ENCODE assay signal across 13 cellular contexts in the genomic region with DNA sequence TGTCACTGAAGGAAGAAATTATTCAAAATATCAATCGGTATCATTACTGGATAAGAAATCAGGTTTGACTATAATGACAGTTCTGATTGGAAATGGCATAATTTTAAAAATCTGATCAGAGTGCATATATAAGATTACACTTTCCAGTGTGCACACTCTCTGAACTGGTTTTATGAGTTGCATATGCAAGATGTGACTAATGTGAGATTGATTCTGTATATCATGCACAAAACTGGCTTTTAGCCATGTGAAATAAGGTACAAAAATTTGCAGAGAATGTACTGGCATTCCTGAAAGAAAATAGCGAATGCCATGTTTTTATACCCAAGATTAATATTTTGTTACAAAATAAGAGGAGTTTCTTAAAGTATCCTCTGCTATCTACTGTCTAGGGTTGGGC.
"Had no signal": no experiment of that assay in that cellular context is flagged by ENCODE, and none has a peak within 500 bp of the region (broad histone marks: within the 10 kb centered on the region; RNA-seq: fewer than 3 reads in every experiment).

No MANE protein-coding gene starts in this region.

- DNase-seq: activated CD4-positive, alpha-beta memory T cell treated with anti-CD3 and anti-CD28 coated beads, Interleukin-2, amount 10 ng/mL, durations not matched to agents 7 days and 5 days; activated CD4-positive, CD25-positive, alpha-beta regulatory T cell treated with anti-CD3 and anti-CD28 coated beads, Interleukin-2, amount 50 U/mL, for 72 hours; activated CD8-positive, alpha-beta memory T cell treated with anti-CD3 and anti-CD28 coated beads, Interleukin-2, amount 50 U/mL, for 48 hours; activated naive CD4-positive, alpha-beta T cell treated with anti-CD3 and anti-CD28 coated beads, Interleukin-2, amount 10 ng/mL, durations not matched to agents 7 days and 5 days; esophagus squamous epithelium; gastrocnemius medialis; heart right ventricle; psoas muscle; stimulated activated CD4-positive, alpha-beta T cell treated with anti-CD3 and anti-CD28 coated beads, Interleukin-12 subunit alpha, Interleukin-12 subunit beta, amount 100 ng/mL, for 4 hours; stimulated activated naive CD8-positive, alpha-beta T cell treated with anti-CD3 and anti-CD28 coated beads, Interleukin-15, Interleukin-2, amounts not matched to agents 100 U/mL and 50 U/mL, for 24 hours; upper lobe of left lung had no signal

- H3K4me3 Mint-ChIP-seq: activated CD4-positive, alpha-beta memory T cell treated with anti-CD3 and anti-CD28 coated beads, Interleukin-2, amount 10 ng/mL, durations not matched to agents 7 days and 5 days; activated naive CD4-positive, alpha-beta T cell treated with anti-CD3 and anti-CD28 coated beads, Interleukin-2, amount 10 ng/mL, durations not matched to agents 7 days and 5 days; T-helper 2 cell treated with Interferon-gamma antibody and Interleukin-4, amounts not matched to agents 5 μg/mL and 100 μg/mL, for 36 hours had no signal

- H3K27me3 ChIP-seq: esophagus squamous epithelium, gastrocnemius medialis, heart right ventricle, upper lobe of left lung had no signal

- H3K4me3 ChIP-seq: esophagus squamous epithelium, gastrocnemius medialis, heart right ventricle, psoas muscle, upper lobe of left lung had no signal

- H3K9me3 Mint-ChIP-seq: activated CD4-positive, alpha-beta memory T cell treated with anti-CD3 and anti-CD28 coated beads, Interleukin-2, amount 10 ng/mL, durations not matched to agents 7 days and 5 days; activated naive CD4-positive, alpha-beta T cell treated with anti-CD3 and anti-CD28 coated beads, Interleukin-2, amount 10 ng/mL, durations not matched to agents 7 days and 5 days; T-helper 2 cell treated with Interferon-gamma antibody and Interleukin-4, amounts not matched to agents 5 μg/mL and 100 μg/mL, for 36 hours had no signal

- ATAC-seq: gastrocnemius medialis; heart right ventricle; psoas muscle; sciatic nerve; stimulated activated naive CD8-positive, alpha-beta T cell treated with anti-CD3 and anti-CD28 coated beads, Interleukin-15, Interleukin-2, amounts not matched to agents 100 U/mL and 50 U/mL, for 24 hours had no signal

- H3K9me3 ChIP-seq: esophagus squamous epithelium, gastrocnemius medialis, heart right ventricle, psoas muscle, upper lobe of left lung had no signal

- H3K4me1 ChIP-seq: gastrocnemius medialis, psoas muscle had no signal

- H3K27me3 Mint-ChIP-seq: activated CD4-positive, alpha-beta memory T cell treated with anti-CD3 and anti-CD28 coated beads, Interleukin-2, amount 10 ng/mL, durations not matched to agents 7 days and 5 days; activated naive CD4-positive, alpha-beta T cell treated with anti-CD3 and anti-CD28 coated beads, Interleukin-2, amount 10 ng/mL, durations not matched to agents 7 days and 5 days had no signal

- H3K27ac Mint-ChIP-seq: activated CD4-positive, alpha-beta memory T cell treated with anti-CD3 and anti-CD28 coated beads, Interleukin-2, amount 10 ng/mL, durations not matched to agents 7 days and 5 days; activated naive CD4-positive, alpha-beta T cell treated with anti-CD3 and anti-CD28 coated beads, Interleukin-2, amount 10 ng/mL, durations not matched to agents 7 days and 5 days; T-helper 2 cell treated with Interferon-gamma antibody and Interleukin-4, amounts not matched to agents 5 μg/mL and 100 μg/mL, for 36 hours had no signal

- H3K27ac ChIP-seq: esophagus squamous epithelium, gastrocnemius medialis, heart right ventricle, psoas muscle, upper lobe of left lung had no signal
